ENCODE assay signal across 21 cellular contexts in the genomic region with DNA sequence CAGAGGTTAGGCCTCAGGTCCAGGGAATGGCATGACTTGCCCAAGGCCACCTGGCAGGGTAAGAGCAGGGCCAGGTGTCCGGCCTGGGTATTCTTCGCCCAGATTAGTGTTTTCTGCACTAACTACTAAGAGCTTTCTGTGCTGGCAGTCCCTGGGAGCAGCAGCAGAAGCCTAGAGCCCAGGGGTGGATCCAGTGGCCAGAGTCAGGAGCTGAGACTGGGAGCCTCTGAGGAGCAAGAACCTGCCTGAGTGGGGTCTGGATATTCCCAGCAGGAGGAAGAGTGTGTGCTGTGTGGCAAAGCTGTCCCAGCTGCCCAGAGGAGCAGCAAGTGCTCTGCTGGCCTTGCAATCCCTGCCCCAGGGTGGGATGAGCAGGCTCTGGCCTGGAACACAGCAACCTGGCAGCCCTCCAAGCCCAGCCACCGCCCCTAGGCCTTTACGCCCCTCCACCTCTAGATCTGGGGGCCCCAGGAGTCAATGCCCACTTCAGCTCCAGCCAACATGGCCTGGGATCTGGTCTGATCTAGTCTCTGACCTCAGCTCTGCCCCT. TPM values are rescaled to one million over a fixed set of nuclear protein-coding genes. Genes with fewer than 3 reads are reported as not detected.
A peak's percentile ranks its signal among the peaks of the same experiment; 100 is the strongest.
DNase-seq lines count a peak whose midpoint lies in the region; ATAC-seq and TF ChIP-seq lines count a peak whose summit lies in the region.
"Had no signal": no experiment of that assay in that cellular context is flagged by ENCODE, and none has a peak within 500 bp of the region (broad histone marks: within the 10 kb centered on the region; RNA-seq: fewer than 3 reads in every experiment).

No MANE protein-coding gene starts in this region.

- no peak overlapping the region for H3K4me3 ChIP-seq in SK-N-SH (ENCODE audit: low read depth in 2 of 2, low read length in 1 of 2)
- no peak overlapping the region for H3K4me3 ChIP-seq in colonic mucosa

- no peak for TF ChIP-seq EP300 in SK-N-SH (IDR thresholded peaks at IDR 0.05; ENCODE audit: borderline replicate concordance in 1 of 2, low read depth in 1 of 2, low read length in 1 of 2)

- H3K9me3 ChIP-seq in SK-N-SH = no peaks in the 10 kb centered on the region
- H3K9me3 ChIP-seq in colonic mucosa = no peaks in the 10 kb centered on the region
- H3K9me3 ChIP-seq: Caco-2 had no signal

- no peaks in the 10 kb centered on the region for H3K79me2 ChIP-seq in SK-N-SH (ENCODE audit: insufficient read depth)

- H3K27me3 ChIP-seq in SK-N-SH (ENCODE audit: insufficient read depth) (no peaks in the 10 kb centered on the region), colonic mucosa (no peaks in the 10 kb centered on the region)

- H3K9me2 ChIP-seq in SK-N-SH = no peaks in the 10 kb centered on the region

- ATAC-seq in SK-N-SH treated with all-trans-retinoic acid at 6 μM for 48 hours = no peak
- ATAC-seq in GM21526 (IDR thresholded peaks at IDR 0.05; ENCODE audit: low FRiP score, unreplicated experiment) = no peak

- H3K27ac ChIP-seq in SK-N-SH (ENCODE audit: low read depth in 2 of 2, low read length in 1 of 2) = no peak overlapping the region; a peak in 1 of 4 replicates
- no peak overlapping the region for H3K27ac ChIP-seq in colonic mucosa
- H3K27ac ChIP-seq: 22Rv1 had no signal

- H3K9ac ChIP-seq in SK-N-SH (no peak overlapping the region), colonic mucosa (ENCODE audit: low read depth in 2 of 2, low read length in 2 of 2) (no peak overlapping the region)

- intact Hi-C loops in colonic mucosa (cut with DNase I) = no loop called here

- POLR2A ChIA-PET in SK-N-SH (lab: Yijun Ruan, JAX) = no interaction called here

- no peak overlapping the region for H2AFZ ChIP-seq in SK-N-SH (ENCODE audit: low read depth)

- 49% methylated on average over 2 of the region's 4 CpGs for WGBS in SK-N-SH (ENCODE audit: low lambda C conversion rate)

- no peak for TF ChIP-seq RAD21 in SK-N-SH (IDR thresholded peaks at IDR 0.05; ENCODE audit: low read length)

- no peaks in the 10 kb centered on the region for H3F3A ChIP-seq in SK-N-SH (replicated peaks; ENCODE audit: insufficient read depth)

- H3K4me1 ChIP-seq in SK-N-SH (ENCODE audit: control insufficient read depth in 1 of 2, insufficient read depth in 2 of 2, low read depth in 1 of 2, low read length in 1 of 2) (peaks cover 0 to 8% of the 10 kb centered on the region in 2 experiments; a peak in 1 of 4 replicates), colonic mucosa (no peaks in the 10 kb centered on the region)

- no peaks in the 10 kb centered on the region for H4K20me1 ChIP-seq in SK-N-SH (ENCODE audit: insufficient read depth)

- H3K4me2 ChIP-seq in SK-N-SH = no peak overlapping the region

- TF ChIP-seq CTCF in SK-N-SH (IDR thresholded peaks at IDR 0.05) (no peak), colonic mucosa (IDR thresholded peaks at IDR 0.05) (no peak)

- CTCF ChIA-PET in SK-N-SH (lab: Yijun Ruan, JAX) = interaction anchor here (0.9 to 1.7 kb wide), 5 partner anchors 19 to 109 kb away, joined by 3 to 10 read pairs (median 5); no protein-coding TSS in a partner anchor

- H3K36me3 ChIP-seq in SK-N-SH (replicated peaks in 1 of 2; ENCODE audit: control insufficient read depth in 1 of 2, insufficient read depth in 2 of 2, low read length in 1 of 2) = no peaks in the 10 kb centered on the region
- no peaks in the 10 kb centered on the region for H3K36me3 ChIP-seq in colonic mucosa

- DNase-seq in SK-N-SH (peak; percentile 48), AG20443 (ENCODE audit: low spot score) (peak; percentile 4), colonic mucosa (peak; percentile 18), mesenteric fat pad (ENCODE audit: low spot score) (peak; percentile 83), NCI-H1105 (lab: John Stamatoyannopoulos, UW) (no peak)
- no peak for DNase-seq in stimulated activated CD8-positive, alpha-beta memory T cell treated with anti-CD3 and anti-CD28 coated beads, Interleukin-4, amount 100 ng/mL, for 48 hours
- DNase-seq: Caco-2; CD4-positive, alpha-beta T cell; GF-D8; H9; KG1; MV-4-11; NCI-H1417; NCI-H187 treated with DMSO at 0.1 percent for 48 hours; NCI-H2227 treated with DMSO at 0.1 percent for 48 hours; NCI-H510A treated with DMSO at 0.1 percent for 48 hours; NCI-H774; OCI-M1 had no signal

TF ChIP-seq in SK-N-SH, 30 proteins besides CTCF, POLR2A, EP300 and RAD21:
- TF ChIP-seq, protein P1, sequence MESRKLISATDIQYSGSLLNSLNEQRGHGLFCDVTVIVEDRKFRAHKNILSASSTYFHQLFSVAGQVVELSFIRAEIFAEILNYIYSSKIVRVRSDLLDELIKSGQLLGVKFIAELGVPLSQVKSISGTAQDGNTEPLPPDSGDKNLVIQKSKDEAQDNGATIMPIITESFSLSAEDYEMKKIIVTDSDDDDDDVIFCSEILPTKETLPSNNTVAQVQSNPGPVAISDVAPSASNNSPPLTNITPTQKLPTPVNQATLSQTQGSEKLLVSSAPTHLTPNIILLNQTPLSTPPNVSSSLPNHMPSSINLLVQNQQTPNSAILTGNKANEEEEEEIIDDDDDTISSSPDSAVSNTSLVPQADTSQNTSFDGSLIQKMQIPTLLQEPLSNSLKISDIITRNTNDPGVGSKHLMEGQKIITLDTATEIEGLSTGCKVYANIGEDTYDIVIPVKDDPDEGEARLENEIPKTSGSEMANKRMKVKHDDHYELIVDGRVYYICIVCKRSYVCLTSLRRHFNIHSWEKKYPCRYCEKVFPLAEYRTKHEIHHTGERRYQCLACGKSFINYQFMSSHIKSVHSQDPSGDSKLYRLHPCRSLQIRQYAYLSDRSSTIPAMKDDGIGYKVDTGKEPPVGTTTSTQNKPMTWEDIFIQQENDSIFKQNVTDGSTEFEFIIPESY (IDR thresholded peaks at IDR 0.05; ENCODE audit: borderline replicate concordance, low read depth) = no peak
- TF ChIP-seq, protein P2, sequence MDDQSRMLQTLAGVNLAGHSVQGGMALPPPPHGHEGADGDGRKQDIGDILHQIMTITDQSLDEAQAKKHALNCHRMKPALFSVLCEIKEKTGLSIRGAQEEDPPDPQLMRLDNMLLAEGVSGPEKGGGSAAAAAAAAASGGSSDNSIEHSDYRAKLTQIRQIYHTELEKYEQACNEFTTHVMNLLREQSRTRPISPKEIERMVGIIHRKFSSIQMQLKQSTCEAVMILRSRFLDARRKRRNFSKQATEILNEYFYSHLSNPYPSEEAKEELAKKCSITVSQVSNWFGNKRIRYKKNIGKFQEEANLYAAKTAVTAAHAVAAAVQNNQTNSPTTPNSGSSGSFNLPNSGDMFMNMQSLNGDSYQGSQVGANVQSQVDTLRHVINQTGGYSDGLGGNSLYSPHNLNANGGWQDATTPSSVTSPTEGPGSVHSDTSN (IDR thresholded peaks at IDR 0.05) = no peak
- TF ChIP-seq TEAD4 (IDR thresholded peaks at IDR 0.05; ENCODE audit: borderline replicate concordance, insufficient read depth) (no peak), MEF2A (IDR thresholded peaks at IDR 0.05; ENCODE audit: borderline replicate concordance, low read depth) (no peak)

TF ChIP-seq in SK-N-SH treated with all-trans-retinoic acid at 6 μM for 48 hours, 23 proteins besides CTCF, POLR2A, EP300 and RAD21 (continues in another document):
- no peak for TF ChIP-seq ZNF70 (CRISPR knock-in tag; IDR thresholded peaks at IDR 0.05)
- TF ChIP-seq OSR1 (CRISPR knock-in tag; IDR thresholded peaks at IDR 0.05) = no peak
- TF ChIP-seq SNAI2 (CRISPR knock-in tag; IDR thresholded peaks at IDR 0.05) = no peak
- TF ChIP-seq, protein P3, sequence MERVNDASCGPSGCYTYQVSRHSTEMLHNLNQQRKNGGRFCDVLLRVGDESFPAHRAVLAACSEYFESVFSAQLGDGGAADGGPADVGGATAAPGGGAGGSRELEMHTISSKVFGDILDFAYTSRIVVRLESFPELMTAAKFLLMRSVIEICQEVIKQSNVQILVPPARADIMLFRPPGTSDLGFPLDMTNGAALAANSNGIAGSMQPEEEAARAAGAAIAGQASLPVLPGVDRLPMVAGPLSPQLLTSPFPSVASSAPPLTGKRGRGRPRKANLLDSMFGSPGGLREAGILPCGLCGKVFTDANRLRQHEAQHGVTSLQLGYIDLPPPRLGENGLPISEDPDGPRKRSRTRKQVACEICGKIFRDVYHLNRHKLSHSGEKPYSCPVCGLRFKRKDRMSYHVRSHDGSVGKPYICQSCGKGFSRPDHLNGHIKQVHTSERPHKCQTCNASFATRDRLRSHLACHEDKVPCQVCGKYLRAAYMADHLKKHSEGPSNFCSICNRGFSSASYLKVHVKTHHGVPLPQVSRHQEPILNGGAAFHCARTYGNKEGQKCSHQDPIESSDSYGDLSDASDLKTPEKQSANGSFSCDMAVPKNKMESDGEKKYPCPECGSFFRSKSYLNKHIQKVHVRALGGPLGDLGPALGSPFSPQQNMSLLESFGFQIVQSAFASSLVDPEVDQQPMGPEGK (CRISPR knock-in tag; IDR thresholded peaks at IDR 0.05; ENCODE audit: borderline replicate concordance) = no peak
- no peak for TF ChIP-seq ESRRG (CRISPR knock-in tag; IDR thresholded peaks at IDR 0.05)
- TF ChIP-seq GLIS3 (CRISPR knock-in tag; IDR thresholded peaks at IDR 0.05) = no peak
- TF ChIP-seq CSDC2 (CRISPR knock-in tag; IDR thresholded peaks at IDR 0.05) = no peak
- TF ChIP-seq BACH2 (CRISPR knock-in tag; IDR thresholded peaks at IDR 0.05; ENCODE audit: borderline replicate concordance) = no peak
- no peak for TF ChIP-seq TOX (CRISPR knock-in tag; IDR thresholded peaks at IDR 0.05; ENCODE audit: borderline replicate concordance)
- TF ChIP-seq ZNF8 (CRISPR knock-in tag; IDR thresholded peaks at IDR 0.05) = no peak
- TF ChIP-seq, protein P4, sequence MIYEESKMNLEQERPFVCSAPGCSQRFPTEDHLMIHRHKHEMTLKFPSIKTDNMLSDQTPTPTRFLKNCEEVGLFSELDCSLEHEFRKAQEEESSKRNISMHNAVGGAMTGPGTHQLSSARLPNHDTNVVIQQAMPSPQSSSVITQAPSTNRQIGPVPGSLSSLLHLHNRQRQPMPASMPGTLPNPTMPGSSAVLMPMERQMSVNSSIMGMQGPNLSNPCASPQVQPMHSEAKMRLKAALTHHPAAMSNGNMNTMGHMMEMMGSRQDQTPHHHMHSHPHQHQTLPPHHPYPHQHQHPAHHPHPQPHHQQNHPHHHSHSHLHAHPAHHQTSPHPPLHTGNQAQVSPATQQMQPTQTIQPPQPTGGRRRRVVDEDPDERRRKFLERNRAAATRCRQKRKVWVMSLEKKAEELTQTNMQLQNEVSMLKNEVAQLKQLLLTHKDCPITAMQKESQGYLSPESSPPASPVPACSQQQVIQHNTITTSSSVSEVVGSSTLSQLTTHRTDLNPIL (CRISPR knock-in tag; IDR thresholded peaks at IDR 0.05; ENCODE audit: low read depth) = no peak
- TF ChIP-seq ZC3H10 (CRISPR knock-in tag; IDR thresholded peaks at IDR 0.05) = no peak
- TF ChIP-seq ISL1 (CRISPR knock-in tag; IDR thresholded peaks at IDR 0.05) = no peak
- no peak for TF ChIP-seq RARB (CRISPR knock-in tag; IDR thresholded peaks at IDR 0.05)

RNA-seq across cellular contexts. Expression of a gene that starts 30.7 kb away (rescaled TPM):
- not detected in 2 replicates for polyA plus RNA-seq in SK-N-SH (2012; rRNA removed)
- not detected in 2 replicates for polyA plus RNA-seq in SK-N-SH (2012; cell fraction: cytosol; rRNA removed)
- polyA plus RNA-seq in SK-N-SH (2012; cell fraction: nucleus; rRNA removed) = 0.02 and 0.09 TPM in 2 replicates
- total RNA-seq in colonic mucosa (1 to 10 TPM; 2.4 to 6.6 TPM), mesenteric fat pad (9.0 TPM)
- total RNA-seq: Caco-2 had no signal

RNA-seq across cellular contexts. Expression of a gene that starts 50.9 kb away (rescaled TPM):
- polyA plus RNA-seq in SK-N-SH (2012; rRNA removed) = not detected in 2 replicates
- polyA plus RNA-seq in SK-N-SH (2012; cell fraction: cytosol; rRNA removed) = not detected in 2 replicates
- polyA plus RNA-seq in SK-N-SH (2012; cell fraction: nucleus; rRNA removed) = 0.06 and 0.15 TPM in 2 replicates
- total RNA-seq in colonic mucosa (under 1 TPM; 0.54 to 0.90 TPM), mesenteric fat pad (1.2 TPM)

Comparison
In these comparisons a context has a peak if more than half of its experiments do, and no peak if none do; other contexts are left out.
1. DNase-seq: peak in SK-N-SH (single experiment), AG20443 (single experiment), colonic mucosa (single experiment) and mesenteric fat pad (single experiment); none in stimulated activated CD8-positive, alpha-beta memory T cell treated with anti-CD3 and anti-CD28 coated beads, Interleukin-4, amount 100 ng/mL, for 48 hours (single experiment) and NCI-H1105 (single experiment).